In genomic region chr11:119017377-119017776, GRCh38 we compare ENCODE assay signal across 4 cellular contexts. TPM values are rescaled to one million over a fixed set of nuclear protein-coding genes. Genes with fewer than 3 reads are reported as not detected.
DNase-seq lines count a peak whose midpoint lies in the region; TF ChIP-seq lines count a peak whose summit lies in the region.
"Not testable (repeated sequence)": the region's sequence is repeated elsewhere in the genome, so short reads cannot be mapped to it uniquely, and the experiment has no call there.

No MANE protein-coding gene starts in this region.

- H3K4me1 ChIP-seq in BE2C, result not testable (repeated sequence)

- not testable (repeated sequence) for TF ChIP-seq CTCF in BE2C (IDR thresholded peaks at IDR 0.05; ENCODE audit: low read depth, low read length); epithelial cell of esophagus (IDR thresholded peaks at IDR 0.05; ENCODE audit: insufficient read depth, low read depth, low read length, missing control alignments); nephron progenitor cell (IDR thresholded peaks at IDR 0.05)

- peaks cover 66% of the 10 kb centered on the region for H3K36me3 ChIP-seq in BE2C

- H3K4me3 ChIP-seq in BE2C (ENCODE audit: low read depth, low read length), result peak overlapping the region; percentile 87
- H3K4me3 ChIP-seq in epithelial cell of esophagus (ENCODE audit: low read length), result peak overlapping the region; percentile 97

- peaks cover 74% of the 10 kb centered on the region for H3K36me3 Mint-ChIP-seq in T-helper 2 cell treated with Interferon-gamma antibody and Interleukin-4, amounts not matched to agents 5 μg/mL and 100 μg/mL, for 36 hours (ENCODE audit: low read depth)
- peaks cover 58% of the 10 kb centered on the region for H3K36me3 Mint-ChIP-seq in nephron progenitor cell (ENCODE audit: low read depth)

- peak overlapping the region; percentile 99 for H3K4me3 Mint-ChIP-seq in T-helper 2 cell treated with Interferon-gamma antibody and Interleukin-4, amounts not matched to agents 5 μg/mL and 100 μg/mL, for 36 hours
- peak overlapping the region; percentile 100 for H3K4me3 Mint-ChIP-seq in nephron progenitor cell

- H3K27me3 Mint-ChIP-seq in T-helper 2 cell treated with Interferon-gamma antibody and Interleukin-4, amounts not matched to agents 5 μg/mL and 100 μg/mL, for 36 hours (ENCODE audit: low read depth); nephron progenitor cell (ENCODE audit: low read depth, poor library complexity): not testable (repeated sequence)

- not testable (repeated sequence) for DNase-seq in BE2C; T-helper 2 cell treated with Interferon-gamma antibody and Interleukin-4, amounts not matched to agents 5 μg/mL and 100 μg/mL, for 36 hours (ENCODE audit: low spot score); epithelial cell of esophagus (ENCODE audit: low read depth); nephron progenitor cell

- H3K4me1 Mint-ChIP-seq in T-helper 2 cell treated with Interferon-gamma antibody and Interleukin-4, amounts not matched to agents 5 μg/mL and 100 μg/mL, for 36 hours (ENCODE audit: low read depth), result peaks cover 35% of the 10 kb centered on the region
- peaks cover 55% of the 10 kb centered on the region for H3K4me1 Mint-ChIP-seq in nephron progenitor cell

- H3K9me3 ChIP-seq in BE2C, result not testable (repeated sequence)

- H3K27me3 ChIP-seq in BE2C, result not testable (repeated sequence)

- peak overlapping the region; percentile 100 for H3K27ac Mint-ChIP-seq in T-helper 2 cell treated with Interferon-gamma antibody and Interleukin-4, amounts not matched to agents 5 μg/mL and 100 μg/mL, for 36 hours
- peak overlapping the region; percentile 100 for H3K27ac Mint-ChIP-seq in nephron progenitor cell

- not testable (repeated sequence) for H3K9me3 Mint-ChIP-seq in T-helper 2 cell treated with Interferon-gamma antibody and Interleukin-4, amounts not matched to agents 5 μg/mL and 100 μg/mL, for 36 hours; nephron progenitor cell

RNA-seq across cellular contexts. Expression of gene RPS25, which starts 0.8 kb away (rescaled TPM):
- 1,079 TPM for polyA plus RNA-seq in BE2C (2012; ENCODE audit: insufficient read depth, insufficient read length, low read depth)

RNA-seq across cellular contexts. Expression of gene TRAPPC4, which starts 1.2 kb away (rescaled TPM):
- polyA plus RNA-seq in BE2C (2012; ENCODE audit: insufficient read depth, insufficient read length, low read depth), result 179 TPM

RNA-seq across cellular contexts. Expression of gene SLC37A4, which starts 13.3 kb away (rescaled TPM):
- 19.4 TPM for polyA plus RNA-seq in BE2C (2012; ENCODE audit: insufficient read depth, insufficient read length, low read depth)

RNA-seq across cellular contexts. Expression of gene CENATAC, which starts 19.4 kb away (rescaled TPM):
- 31.8 TPM for polyA plus RNA-seq in BE2C (2012; ENCODE audit: insufficient read depth, insufficient read length, low read depth)

RNA-seq across cellular contexts. Expression of gene HYOU1, which starts 39.6 kb away (rescaled TPM):
- 204 TPM for polyA plus RNA-seq in BE2C (2012; ENCODE audit: insufficient read depth, insufficient read length, low read depth)
